Comparison of ENCODE assay signal across 18 cellular contexts in the genomic region with DNA sequence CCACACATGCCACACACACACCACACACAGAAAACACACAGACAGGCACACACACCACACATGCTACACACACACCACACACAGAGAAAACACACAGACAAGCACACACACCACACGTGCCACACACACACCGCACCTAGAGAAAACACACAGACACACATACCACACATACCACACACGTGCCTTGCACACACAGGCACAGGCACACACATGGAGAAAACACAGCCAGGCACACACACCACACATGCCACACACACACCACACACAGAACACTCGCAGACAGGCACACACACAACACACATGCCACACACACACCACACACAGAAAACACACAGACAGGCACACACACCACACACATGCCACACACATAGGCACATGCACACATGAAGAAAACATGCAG.
A peak's percentile ranks its signal among the peaks of the same experiment; 100 is the strongest.
DNase-seq lines count a peak whose midpoint lies in the region; ATAC-seq, FAIRE-seq and TF ChIP-seq lines count a peak whose summit lies in the region.
"Had no signal": no experiment of that assay in that cellular context is flagged by ENCODE, and none has a peak within 500 bp of the region (broad histone marks: within the 10 kb centered on the region; RNA-seq: fewer than 3 reads in every experiment).

No MANE protein-coding gene starts in this region.

- H3K4me3 Mint-ChIP-seq in WTC11, result no peak overlapping the region
- no peak overlapping the region for H3K4me3 Mint-ChIP-seq in glutamatergic neuron (ENCODE audit: unreplicated experiment)
- H3K4me3 Mint-ChIP-seq: B cell; CD8-positive, alpha-beta T cell had no signal

- H3K27me3 ChIP-seq in H1 (replicated peaks in 1 of 4; ENCODE audit: control insufficient read depth in 3 of 4, extremely low read depth in 1 of 4, insufficient read depth in 3 of 4, low read length in 3 of 4) (no peaks in the 10 kb centered on the region), spleen (replicated peaks in 1 of 7) (peaks cover 0 to 7% (median 0%) of the 10 kb centered on the region in 7 donors), upper lobe of left lung (no peaks in the 10 kb centered on the region)
- H3K27me3 ChIP-seq: BLaER1 treated with 17β-estradiol and CSF1 and Interleukin-3, amounts not matched to agents 10 nM and 100 nM had no signal

- ATAC-seq in WTC11, result no peak
- no peak for ATAC-seq in upper lobe of left lung (ENCODE audit: low FRiP score in 2 of 2)
- ATAC-seq: CD8-positive, alpha-beta T cell; GM12878 had no signal

- H3K9me3 ChIP-seq in H1 (ENCODE audit: insufficient read depth in 2 of 2, low read depth in 1 of 2, low read length in 1 of 2) (peaks cover 12 to 17% of the 10 kb centered on the region in 2 experiments), spleen (peaks cover 0 to 3% (median 0%) of the 10 kb centered on the region in 8 donors), upper lobe of left lung (no peaks in the 10 kb centered on the region)

- H2BK5ac ChIP-seq in H1 (ENCODE audit: low read depth, low read length), result peak overlapping the region; percentile 20; the same call in 1 of the 2 replicates

- no peaks in the 10 kb centered on the region; a peak in 1 of 8 replicates for H3K36me3 ChIP-seq in H1 (ENCODE audit: control insufficient read depth in 2 of 4, insufficient read depth in 4 of 4, low read length in 3 of 4)
- H3K36me3 ChIP-seq in spleen, result no peaks in the 10 kb centered on the region
- no peaks in the 10 kb centered on the region for H3K36me3 ChIP-seq in upper lobe of left lung
- H3K36me3 ChIP-seq: BLaER1 treated with 17β-estradiol and CSF1 and Interleukin-3, amounts not matched to agents 10 nM and 100 nM had no signal

- TF ChIP-seq CTCF in WTC11 (IDR thresholded peaks at IDR 0.05) (no peak), H1 (IDR thresholded peaks at IDR 0.05; ENCODE audit: control extremely low read depth in 1 of 3, insufficient read depth in 1 of 3, low read depth in 1 of 3, low read length in 3 of 3) (no peak), spleen (IDR thresholded peaks at IDR 0.05 in 8 of 11, conservative IDR thresholded peaks at IDR 0.05 in 3 of 11) (no peak), glutamatergic neuron (IDR thresholded peaks at IDR 0.05; ENCODE audit: partially characterized antibody, unreplicated experiment) (no peak), upper lobe of left lung (IDR thresholded peaks at IDR 0.05) (no peak)

- H3K27me3 Mint-ChIP-seq in WTC11 (ENCODE audit: low read depth) (no peaks in the 10 kb centered on the region), glutamatergic neuron (ENCODE audit: unreplicated experiment) (peaks cover 2% of the 10 kb centered on the region)
- H3K27me3 Mint-ChIP-seq: B cell had no signal

- POLR2A ChIA-PET in WTC11 (lab: Charles Lee) (no interaction called here), H1 (lab: Charles Lee; ENCODE audit: partially characterized antibody) (no interaction called here)

- no peak overlapping the region for H2BK15ac ChIP-seq in H1 (ENCODE audit: low read length)

- H3K18ac ChIP-seq in H1 (ENCODE audit: extremely low read depth, low read length), result no peak overlapping the region

- no peaks in the 10 kb centered on the region; a peak in 1 of 4 replicates for H3K79me2 ChIP-seq in H1 (ENCODE audit: control insufficient read depth in 1 of 2, insufficient read depth in 2 of 2, low read length in 2 of 2)

- H3K27ac Mint-ChIP-seq in WTC11 (no peak overlapping the region), glutamatergic neuron (ENCODE audit: unreplicated experiment) (no peak overlapping the region)
- H3K27ac Mint-ChIP-seq: B cell; CD8-positive, alpha-beta T cell had no signal

- H2AFZ ChIP-seq in H1 (ENCODE audit: low read length), result no peak overlapping the region

- H2BK120ac ChIP-seq in H1 (replicated peaks; ENCODE audit: low read depth, low read length), result no peak overlapping the region

- intact Hi-C loops in spleen (cut with DNase I; ENCODE audit: low total_unique reads), result no loop called here

- H4K91ac ChIP-seq in H1 (replicated peaks; ENCODE audit: insufficient read length, low read length), result no peak overlapping the region

- H3K56ac ChIP-seq in H1 (replicated peaks; ENCODE audit: insufficient read length, low read depth, low read length), result no peak overlapping the region

- H3K9me3 Mint-ChIP-seq in WTC11, result no peaks in the 10 kb centered on the region
- peaks cover 2% of the 10 kb centered on the region for H3K9me3 Mint-ChIP-seq in glutamatergic neuron (ENCODE audit: unreplicated experiment)
- H3K9me3 Mint-ChIP-seq: CD8-positive, alpha-beta T cell had no signal

- H3K4me2 ChIP-seq in H1 (ENCODE audit: insufficient read depth in 1 of 2, low read depth in 2 of 2, low read length in 2 of 2), result no peak overlapping the region
- H3K4me2 ChIP-seq: BLaER1 treated with 17β-estradiol and CSF1 and Interleukin-3, amounts not matched to agents 10 nM and 100 nM had no signal

- 89% methylated on average over 4 of the region's 4 CpGs; no CpG with 5 or more reads in 1 of the 2 experiments for WGBS in H1 (ENCODE audit: extremely low coverage in 1 of 2, insufficient coverage in 1 of 2, insufficient read length in 1 of 2, insufficient replicate concordance in 2 of 2, low coverage in 1 of 2, low lambda C conversion rate in 2 of 2, missing lambda C conversion rate in 1 of 2), 2 experiments
- 91 to 100% (median 95%) methylated on average over 3 to 4 of the region's 4 CpGs for WGBS in spleen, 5 donors
- 85 to 87% methylated on average over 4 of the region's 4 CpGs for WGBS in upper lobe of left lung, 2 donors

- no peak overlapping the region for H3K4ac ChIP-seq in H1 (replicated peaks; ENCODE audit: insufficient read length, low read depth, low read length)

- H3K14ac ChIP-seq in H1 (ENCODE audit: insufficient read length), result no peak overlapping the region

- H2BK20ac ChIP-seq in H1 (ENCODE audit: low read length), result no peak overlapping the region

- FAIRE-seq in H1 (lab: Jason Lieb, UNC), result no peak
- FAIRE-seq: GM12878, GM19239 had no signal

- no peak for TF ChIP-seq RAD21 in H1 (IDR thresholded peaks at IDR 0.05 in 1 of 2, conservative IDR thresholded peaks at IDR 0.05 in 1 of 2; ENCODE audit: low read depth in 2 of 2, low read length in 2 of 2)

- H3K36me3 Mint-ChIP-seq in WTC11, result no peaks in the 10 kb centered on the region
- peaks cover 6% of the 10 kb centered on the region for H3K36me3 Mint-ChIP-seq in glutamatergic neuron (ENCODE audit: unreplicated experiment)
- H3K36me3 Mint-ChIP-seq: CD8-positive, alpha-beta T cell had no signal

- no peak overlapping the region for H3K23ac ChIP-seq in H1 (ENCODE audit: insufficient read length)

- H3K9ac ChIP-seq in H1 (replicated peaks in 1 of 4; ENCODE audit: extremely low read depth in 1 of 4, low read depth in 3 of 4, low read length in 3 of 4), result no peak overlapping the region
- H3K9ac ChIP-seq: BLaER1 treated with 17β-estradiol and CSF1 and Interleukin-3, amounts not matched to agents 10 nM and 100 nM had no signal

- H3K4me1 Mint-ChIP-seq in WTC11, result no peaks in the 10 kb centered on the region
- H3K4me1 Mint-ChIP-seq in glutamatergic neuron (ENCODE audit: low read depth, unreplicated experiment), result peaks cover 8% of the 10 kb centered on the region
- H3K4me1 Mint-ChIP-seq: B cell had no signal

- no peak overlapping the region for H3K27ac ChIP-seq in H1 (ENCODE audit: low read depth, low read length)
- H3K27ac ChIP-seq in spleen, result no peak overlapping the region
- no peak overlapping the region for H3K27ac ChIP-seq in upper lobe of left lung
- H3K27ac ChIP-seq: 22Rv1; BLaER1 treated with 17β-estradiol and CSF1 and Interleukin-3, amounts not matched to agents 10 nM and 100 nM had no signal

- TF ChIP-seq EP300 in H1 (IDR thresholded peaks at IDR 0.05; ENCODE audit: borderline replicate concordance in 1 of 2, low read depth in 2 of 2, low read length in 2 of 2) (no peak), upper lobe of left lung (IDR thresholded peaks at IDR 0.05) (no peak)

- H4K8ac ChIP-seq in H1 (ENCODE audit: extremely low read depth, insufficient read depth, low read length), result peak overlapping the region; percentile 23; the same call in 1 of the 2 replicates

- H3K4me3 ChIP-seq in H1 (ENCODE audit: extremely low read depth in 1 of 4, insufficient read depth in 2 of 4, low read depth in 3 of 4, low read length in 4 of 4) (no peak overlapping the region), spleen (no peak overlapping the region), upper lobe of left lung (no peak overlapping the region)
- H3K4me3 ChIP-seq: BLaER1 treated with 17β-estradiol and CSF1 and Interleukin-3, amounts not matched to agents 10 nM and 100 nM; GM12878 had no signal

- H3K23me2 ChIP-seq in H1 (ENCODE audit: low read depth, low read length), result peaks cover 18% of the 10 kb centered on the region; the same call in 1 of the 2 replicates

- no peak overlapping the region for H4K5ac ChIP-seq in H1 (ENCODE audit: insufficient read length, low read depth, low read length)

- H2AK5ac ChIP-seq in H1 (ENCODE audit: low read depth, low read length), result peak overlapping the region; percentile 98; the same call in 1 of the 2 replicates

- H2BK12ac ChIP-seq in H1 (ENCODE audit: low read depth, low read length), result no peak overlapping the region

- TF ChIP-seq POLR2A in H1 (IDR thresholded peaks at IDR 0.05; ENCODE audit: control extremely low read depth in 1 of 2, low read depth in 2 of 2, low read length in 2 of 2), result no peak
- no peak for TF ChIP-seq POLR2A in spleen (IDR thresholded peaks at IDR 0.05)
- TF ChIP-seq POLR2A in upper lobe of left lung (IDR thresholded peaks at IDR 0.05), result no peak

- DNase-seq in activated CD8-positive, alpha-beta memory T cell treated with anti-CD3 and anti-CD28 coated beads for 24 hours, result peak; percentile 5
- no peak for DNase-seq in activated CD8-positive, alpha-beta memory T cell treated with anti-CD3 and anti-CD28 coated beads, Interleukin-2, amount 50 U/mL, for 4 hours
- DNase-seq in WTC11 (ENCODE audit: low spot score) (no peak), H1 (ENCODE audit: low read depth in 1 of 2, low spot score in 2 of 2) (peak in 1 of 2 experiments; percentile 33), spleen (peak; percentile 29), AG08395 (ENCODE audit: low spot score) (no peak), glutamatergic neuron (no peak), upper lobe of left lung (no peak)
- DNase-seq: Calu3; CD8-positive, alpha-beta T cell; DMS 273 treated with DMSO at 0.1 percent for 48 hours; DND-41; HCEC 1CT had no signal

- H3K4me1 ChIP-seq in H1 (replicated peaks in 1 of 4; ENCODE audit: control insufficient read depth in 3 of 4, insufficient read depth in 4 of 4, low read length in 3 of 4), result no peaks in the 10 kb centered on the region
- H3K4me1 ChIP-seq in spleen, result no peaks in the 10 kb centered on the region
- H3K4me1 ChIP-seq in upper lobe of left lung, result no peaks in the 10 kb centered on the region
- H3K4me1 ChIP-seq: BLaER1 treated with 17β-estradiol and CSF1 and Interleukin-3, amounts not matched to agents 10 nM and 100 nM had no signal

- peaks cover 0 to 9% of the 10 kb centered on the region in 2 experiments for H4K20me1 ChIP-seq in H1 (replicated peaks in 1 of 2; ENCODE audit: control insufficient read depth in 1 of 2, insufficient read depth in 2 of 2, low read length in 2 of 2)
- H4K20me1 ChIP-seq: BLaER1 treated with 17β-estradiol and CSF1 and Interleukin-3, amounts not matched to agents 10 nM and 100 nM had no signal

- CTCF ChIA-PET in WTC11 (lab: Charles Lee), result no interaction called here
- CTCF ChIA-PET in H1 (lab: Charles Lee; ENCODE audit: partially characterized antibody), result no interaction called here

- no peaks in the 10 kb centered on the region for H3K79me1 ChIP-seq in H1 (ENCODE audit: low read depth, low read length)

TF ChIP-seq in H1, 55 proteins besides CTCF, POLR2A, EP300 and RAD21 (continues in another document):
- no peak for TF ChIP-seq PHF8 (conservative IDR thresholded peaks at IDR 0.05; ENCODE audit: low read depth, low read length)

Comparison
In these comparisons a context has a peak if more than half of its experiments do, and no peak if none do; other contexts are left out.
1. DNase-seq: peak in activated CD8-positive, alpha-beta memory T cell treated with anti-CD3 and anti-CD28 coated beads for 24 hours (single experiment) and spleen (single experiment); none in activated CD8-positive, alpha-beta memory T cell treated with anti-CD3 and anti-CD28 coated beads, Interleukin-2, amount 50 U/mL, for 4 hours (single experiment), WTC11 (single experiment), AG08395 (single experiment), glutamatergic neuron (single experiment) and upper lobe of left lung (0 of 2).